In the genomic region with DNA sequence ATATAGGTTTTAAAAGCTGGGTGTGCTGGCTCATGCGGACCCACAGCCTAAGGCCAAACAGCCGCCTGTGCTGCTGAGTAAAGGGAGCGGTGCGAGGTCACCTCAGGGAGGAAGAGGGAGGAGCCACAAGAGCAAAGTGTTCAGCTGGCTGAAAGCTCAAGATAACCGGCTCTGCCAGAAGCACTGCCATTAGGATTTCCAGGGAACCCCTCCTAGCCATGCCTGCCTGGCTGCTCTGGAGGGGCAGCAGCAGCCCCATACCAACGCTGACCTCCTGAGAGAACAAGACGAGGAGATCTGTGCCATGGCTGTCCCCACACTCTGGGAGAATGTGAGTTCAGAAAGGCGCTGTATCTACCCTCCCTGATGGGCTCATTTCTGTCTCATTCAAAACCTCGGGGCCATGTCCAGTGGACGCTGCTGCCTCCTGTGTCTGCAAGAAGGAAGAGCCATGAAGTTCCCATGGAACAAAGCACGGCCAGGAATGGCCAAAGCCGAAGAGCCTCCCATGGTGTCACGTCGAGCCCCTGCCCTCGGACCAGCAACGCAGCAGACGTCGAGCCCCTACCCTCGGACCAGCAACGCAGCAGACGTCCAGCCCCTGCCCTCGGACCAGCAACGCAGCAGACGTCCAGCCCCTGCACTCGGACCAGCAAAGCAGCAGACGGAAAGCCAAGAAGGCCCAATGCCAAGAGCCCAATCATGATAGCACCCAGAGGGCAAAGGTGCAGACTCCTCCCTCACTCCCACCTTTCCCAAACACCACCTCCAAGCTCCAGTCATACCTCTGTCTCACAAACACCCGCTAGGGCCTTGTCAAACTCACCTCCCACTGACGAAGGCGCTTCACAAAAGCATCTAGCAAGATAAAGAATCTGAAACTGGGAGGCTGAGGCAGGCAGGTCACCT, we compare ENCODE assay signal across 8 cellular contexts.
DNase-seq lines count a peak whose midpoint lies in the region; ATAC-seq lines count a peak whose summit lies in the region.

No MANE protein-coding gene starts in this region.

- H3K27ac Mint-ChIP-seq in naive thymus-derived CD4-positive, alpha-beta T cell = peak overlapping the region; percentile 44 to 94 (median 83)

- H3K4me1 ChIP-seq in duodenal mucosa (ENCODE audit: control insufficient read depth in 1 of 2, insufficient read depth in 2 of 2, low read length in 2 of 2) = peaks cover 24 to 33% of the 10 kb centered on the region in 2 donors
- H3K4me1 ChIP-seq in naive thymus-derived CD4-positive, alpha-beta T cell (ENCODE audit: control insufficient read depth in 2 of 2, insufficient read depth in 2 of 2, low read length in 2 of 2) = peaks cover 42 to 58% of the 10 kb centered on the region in 2 donors

- intact Hi-C loops in naive thymus-derived CD4-positive, alpha-beta T cell (cut with micrococcal nuclease) = loop anchor here in 1 of 2 donors (2.0 kb wide), 1 partner anchor 21 kb away; no protein-coding TSS in a partner anchor

- H3K9me3 ChIP-seq in duodenal mucosa (ENCODE audit: control insufficient read depth in 1 of 2, low read length in 2 of 2) = no peaks in the 10 kb centered on the region
- no peaks in the 10 kb centered on the region for H3K9me3 ChIP-seq in naive thymus-derived CD4-positive, alpha-beta T cell (ENCODE audit: control insufficient read depth in 2 of 3, low read length in 3 of 3)

- H3K36me3 ChIP-seq in duodenal mucosa (ENCODE audit: control insufficient read depth in 1 of 2, insufficient read depth in 2 of 2, low read length in 2 of 2) = peaks cover 0 to 3% of the 10 kb centered on the region in 2 donors
- no peaks in the 10 kb centered on the region for H3K36me3 ChIP-seq in naive thymus-derived CD4-positive, alpha-beta T cell (ENCODE audit: control insufficient read depth in 2 of 3, insufficient read depth in 3 of 3, low read length in 3 of 3)

- ATAC-seq in naive thymus-derived CD4-positive, alpha-beta T cell = peak; percentile 60
- ATAC-seq in HG03280 (IDR thresholded peaks at IDR 0.05; ENCODE audit: unreplicated experiment) (no peak), HG02798 (IDR thresholded peaks at IDR 0.05; ENCODE audit: poor library complexity, unreplicated experiment) (no peak)

- H3K4me3 ChIP-seq in duodenal mucosa (ENCODE audit: low read depth in 1 of 2, low read length in 2 of 2) = peak overlapping the region; percentile 28 to 58
- no peak overlapping the region for H3K4me3 ChIP-seq in naive thymus-derived CD4-positive, alpha-beta T cell (ENCODE audit: low read length)

- DNase-seq in Daoy (ENCODE audit: low read depth) (peak; percentile 55), OCI-M1 (lab: John Stamatoyannopoulos, UW) (peak; percentile 53), SW480 (ENCODE audit: low spot score) (no peak), DMS 273 treated with DMSO at 0.1 percent for 48 hours (lab: John Stamatoyannopoulos, UW) (no peak)
- DNase-seq in naive thymus-derived CD4-positive, alpha-beta T cell = peak in 1 of 9 donors; percentile 18

- H3K36me3 Mint-ChIP-seq in naive thymus-derived CD4-positive, alpha-beta T cell = peaks cover 0 to 5% (median 2%) of the 10 kb centered on the region in 5 donors

- CTCF ChIA-PET in naive thymus-derived CD4-positive, alpha-beta T cell (lab: Charles Lee) = interaction anchor here (0.8 kb wide), 1 partner anchor 13 kb away, joined by 3 read pairs; no protein-coding TSS in a partner anchor

- no peak overlapping the region for H3K27ac ChIP-seq in duodenal mucosa (ENCODE audit: low read depth, low read length)
- H3K27ac ChIP-seq in naive thymus-derived CD4-positive, alpha-beta T cell (ENCODE audit: low read depth, low read length) = peak overlapping the region; percentile 1

- H3K9ac ChIP-seq in duodenal mucosa (ENCODE audit: low read depth in 1 of 2, low read length in 2 of 2) = peak overlapping the region in 1 of 2 donors; percentile 30

- POLR2A ChIA-PET in naive thymus-derived CD4-positive, alpha-beta T cell (lab: Charles Lee) = interaction anchor here (0.6 to 1.6 kb wide), 3 partner anchors 18 to 44 kb away, joined by 3 to 8 read pairs (median 3); no protein-coding TSS in a partner anchor

- H3K27me3 Mint-ChIP-seq in naive thymus-derived CD4-positive, alpha-beta T cell = no peaks in the 10 kb centered on the region

- H3K27me3 ChIP-seq in duodenal mucosa (ENCODE audit: control insufficient read depth in 1 of 2, insufficient read depth in 2 of 2, low read length in 2 of 2) = no peaks in the 10 kb centered on the region
- no peaks in the 10 kb centered on the region for H3K27me3 ChIP-seq in naive thymus-derived CD4-positive, alpha-beta T cell (ENCODE audit: control insufficient read depth in 2 of 2, insufficient read depth in 2 of 2, low read length in 2 of 2)

- peaks cover 0 to under 1% (median 0%) of the 10 kb centered on the region in 11 donors for H3K9me3 Mint-ChIP-seq in naive thymus-derived CD4-positive, alpha-beta T cell

- H3K4me3 Mint-ChIP-seq in naive thymus-derived CD4-positive, alpha-beta T cell = peak overlapping the region; percentile 64 to 90 (median 75)

- peaks cover 68 to 98% (median 84%) of the 10 kb centered on the region in 7 donors for H3K4me1 Mint-ChIP-seq in naive thymus-derived CD4-positive, alpha-beta T cell

Comparison
In these comparisons a context has a peak if more than half of its experiments do, and no peak if none do; other contexts are left out.
1. DNase-seq: peak in Daoy (single experiment) and OCI-M1 (single experiment); none in SW480 (single experiment) and DMS 273 treated with DMSO at 0.1 percent for 48 hours (single experiment).